ENCODE assay signal across 8 cellular contexts in genomic region chr1:92858564-92859399, GRCh38. TPM values are rescaled to one million over a fixed set of nuclear protein-coding genes. Genes with fewer than 3 reads are reported as not detected.
DNase-seq lines count a peak whose midpoint lies in the region; ATAC-seq and TF ChIP-seq lines count a peak whose summit lies in the region.

No MANE protein-coding gene starts in this region.

- TF ChIP-seq EP300 in ovary (IDR thresholded peaks at IDR 0.05), result no peak

- no peaks in the 10 kb centered on the region for H3K79me2 ChIP-seq in PC-3 (ENCODE audit: low read length)

- H3K4me3 Mint-ChIP-seq in CD8-positive, alpha-beta memory T cell, result peak overlapping the region in 6 of 7 donors; percentile 3 to 66 (median 49)
- H3K4me3 Mint-ChIP-seq in activated naive CD8-positive, alpha-beta T cell, result peak overlapping the region; percentile 71

- peak overlapping the region; percentile 73 for H3K4me2 ChIP-seq in PC-3 (ENCODE audit: low read length)

- H2AFZ ChIP-seq in PC-3 (ENCODE audit: low read length), result peak overlapping the region; percentile 79

- H3K4me1 Mint-ChIP-seq in CD8-positive, alpha-beta memory T cell, result peaks cover 11 to 23% (median 18%) of the 10 kb centered on the region in 3 donors
- H3K4me1 Mint-ChIP-seq in activated naive CD8-positive, alpha-beta T cell (ENCODE audit: low read depth), result peaks cover 17% of the 10 kb centered on the region

- peak overlapping the region; percentile 6 for H3K4me3 ChIP-seq in CD8-positive, alpha-beta memory T cell (ENCODE audit: low read length)
- H3K4me3 ChIP-seq in PC-3 (ENCODE audit: low read length) (peak overlapping the region; percentile 54), ovary (peak overlapping the region; percentile 15)

- no peak overlapping the region for H3K27ac ChIP-seq in CD8-positive, alpha-beta memory T cell (ENCODE audit: low read depth, low read length)
- H3K27ac ChIP-seq in PC-3 (ENCODE audit: low read length) (no peak overlapping the region), ovary (no peak overlapping the region)

- intact Hi-C loops in PC-3 (cut with micrococcal nuclease), result loop anchor here (1.0 kb wide), 4 partner anchors 98 to 204 kb away; no protein-coding TSS in a partner anchor
- intact Hi-C loops in ovary (cut with DNase I), result loop anchor here in 3 of 4 donors (2.0 to 10.0 kb wide), 4 partner anchors 104 to 136 kb away; partner anchors contain the start of gene DIPK1A (in 2 of the 3)

- no peak for TF ChIP-seq POLR2A in ovary (IDR thresholded peaks at IDR 0.05)

- no peak overlapping the region for H3K9ac ChIP-seq in PC-3 (ENCODE audit: low read length)

- no peaks in the 10 kb centered on the region for H3K9me2 ChIP-seq in PC-3 (replicated peaks; ENCODE audit: low read length)

- ATAC-seq in GM19395 (IDR thresholded peaks at IDR 0.05; ENCODE audit: unreplicated experiment), result peak; percentile 87
- peak; percentile 80 for ATAC-seq in PC-3
- no peak for ATAC-seq in GM18868 (IDR thresholded peaks at IDR 0.05; ENCODE audit: unreplicated experiment)

- H3K4me1 ChIP-seq in CD8-positive, alpha-beta memory T cell (ENCODE audit: insufficient read depth, low read length), result peaks cover 7% of the 10 kb centered on the region
- H3K4me1 ChIP-seq in PC-3 (ENCODE audit: insufficient read depth, low read length), result peaks cover 6% of the 10 kb centered on the region; the same call in 1 of the 2 replicates
- no peaks in the 10 kb centered on the region for H3K4me1 ChIP-seq in ovary (ENCODE audit: insufficient read depth)

- POLR2A ChIA-PET in CD8-positive, alpha-beta memory T cell (lab: Charles Lee), result interaction anchor here (0.9 kb wide), 1 partner anchor 136 kb away, joined by 3 read pairs; no protein-coding TSS in a partner anchor
- POLR2A ChIA-PET in PC-3 (lab: Charles Lee; ENCODE audit: unreplicated experiment), result no interaction called here

- no peaks in the 10 kb centered on the region for H3K36me3 ChIP-seq in CD8-positive, alpha-beta memory T cell (ENCODE audit: insufficient read depth, low read length)
- no peaks in the 10 kb centered on the region for H3K36me3 ChIP-seq in PC-3 (ENCODE audit: low read depth, low read length)
- H3K36me3 ChIP-seq in ovary, result no peaks in the 10 kb centered on the region

- H3K9me3 Mint-ChIP-seq in CD8-positive, alpha-beta memory T cell, result peaks cover 0 to 4% (median 0%) of the 10 kb centered on the region in 5 donors
- H3K9me3 Mint-ChIP-seq in activated naive CD8-positive, alpha-beta T cell (ENCODE audit: low read depth), result no peaks in the 10 kb centered on the region

- H3K9me3 ChIP-seq in CD8-positive, alpha-beta memory T cell (ENCODE audit: low read length), result no peaks in the 10 kb centered on the region
- H3K9me3 ChIP-seq in PC-3 (ENCODE audit: low read length), result no peaks in the 10 kb centered on the region
- H3K9me3 ChIP-seq in ovary, result no peaks in the 10 kb centered on the region

- no peaks in the 10 kb centered on the region for H4K20me1 ChIP-seq in PC-3 (ENCODE audit: low read length)

- no peaks in the 10 kb centered on the region for H3F3A ChIP-seq in PC-3 (ENCODE audit: low read length, unreplicated experiment)

- 7 to 12% (median 8%) methylated on average over 13 of the region's 13 CpGs for WGBS in ovary, 3 donors

- BruUV-seq in PC-3 (replicated peaks; lab: Mats Ljungman, UMichigan), result no TSS peak

- TF ChIP-seq CTCF in PC-3 (conservative IDR thresholded peaks at IDR 0.05; ENCODE audit: low read depth, low read length), result peak; percentile 99
- TF ChIP-seq CTCF in ovary (IDR thresholded peaks at IDR 0.05), result peak; percentile 55 to 99 (median 98)

- peak in 4 of 5 donors; percentile 39 to 78 (median 69) for DNase-seq in CD8-positive, alpha-beta memory T cell
- DNase-seq in Kasumi-1 (lab: John Stamatoyannopoulos, UW), result peak; percentile 91 to 95
- peak; percentile 91 for DNase-seq in PC-3
- DNase-seq in germinal center (ENCODE audit: low spot score), result peak; percentile 75
- peak in 2 of 5 donors; percentile 21 to 65 for DNase-seq in ovary

- H3K36me3 Mint-ChIP-seq in CD8-positive, alpha-beta memory T cell, result peaks cover 2 to 10% (median 7%) of the 10 kb centered on the region in 3 donors
- peaks cover 5% of the 10 kb centered on the region for H3K36me3 Mint-ChIP-seq in activated naive CD8-positive, alpha-beta T cell

- no peaks in the 10 kb centered on the region for H3K27me3 ChIP-seq in CD8-positive, alpha-beta memory T cell (ENCODE audit: insufficient read depth, low read length, poor library complexity, severe bottlenecking)
- H3K27me3 ChIP-seq in PC-3 (ENCODE audit: low read length) (no peaks in the 10 kb centered on the region), ovary (no peaks in the 10 kb centered on the region)

- CTCF ChIA-PET in CD8-positive, alpha-beta memory T cell (lab: Charles Lee), result interaction anchor here (0.6 to 12.3 kb wide), 34 partner anchors 8 to 331 kb away, joined by 3 to 187 read pairs (median 4); partner anchors contain the start of genes DIPK1A and RPL5
- CTCF ChIA-PET in PC-3 (lab: Charles Lee), result interaction anchor here (0.5 to 1.6 kb wide), 7 partner anchors 101 to 209 kb away, joined by 3 to 16 read pairs (median 5); no protein-coding TSS in a partner anchor

- peaks cover 0 to 2% of the 10 kb centered on the region in 2 donors for H3K27me3 Mint-ChIP-seq in CD8-positive, alpha-beta memory T cell
- H3K27me3 Mint-ChIP-seq in activated naive CD8-positive, alpha-beta T cell, result no peaks in the 10 kb centered on the region

- peak overlapping the region in 6 of 8 donors; percentile 5 to 54 (median 11) for H3K27ac Mint-ChIP-seq in CD8-positive, alpha-beta memory T cell
- H3K27ac Mint-ChIP-seq in activated naive CD8-positive, alpha-beta T cell, result peak overlapping the region; percentile 24

RNA-seq across cellular contexts. Expression of gene RPL5, which starts 26.9 kb away (rescaled TPM):
- total RNA-seq in CD8-positive, alpha-beta memory T cell, result 1,000 to 10,000 TPM; 1,428 to 1,468 TPM
- 2,256 TPM for polyA plus RNA-seq in CD8-positive, alpha-beta memory T cell
- total RNA-seq in PC-3 (2014; rRNA removed), result 1,246 and 1,285 TPM in 2 replicates
- 1,000 to 10,000 TPM; 1,987 to 4,964 (median 2,752) TPM for total RNA-seq in ovary
- polyA plus RNA-seq in ovary, result 1,000 to 10,000 TPM; 3,513 to 4,311 TPM
